ENCODE assay signal across 11 cellular contexts in the genomic region with DNA sequence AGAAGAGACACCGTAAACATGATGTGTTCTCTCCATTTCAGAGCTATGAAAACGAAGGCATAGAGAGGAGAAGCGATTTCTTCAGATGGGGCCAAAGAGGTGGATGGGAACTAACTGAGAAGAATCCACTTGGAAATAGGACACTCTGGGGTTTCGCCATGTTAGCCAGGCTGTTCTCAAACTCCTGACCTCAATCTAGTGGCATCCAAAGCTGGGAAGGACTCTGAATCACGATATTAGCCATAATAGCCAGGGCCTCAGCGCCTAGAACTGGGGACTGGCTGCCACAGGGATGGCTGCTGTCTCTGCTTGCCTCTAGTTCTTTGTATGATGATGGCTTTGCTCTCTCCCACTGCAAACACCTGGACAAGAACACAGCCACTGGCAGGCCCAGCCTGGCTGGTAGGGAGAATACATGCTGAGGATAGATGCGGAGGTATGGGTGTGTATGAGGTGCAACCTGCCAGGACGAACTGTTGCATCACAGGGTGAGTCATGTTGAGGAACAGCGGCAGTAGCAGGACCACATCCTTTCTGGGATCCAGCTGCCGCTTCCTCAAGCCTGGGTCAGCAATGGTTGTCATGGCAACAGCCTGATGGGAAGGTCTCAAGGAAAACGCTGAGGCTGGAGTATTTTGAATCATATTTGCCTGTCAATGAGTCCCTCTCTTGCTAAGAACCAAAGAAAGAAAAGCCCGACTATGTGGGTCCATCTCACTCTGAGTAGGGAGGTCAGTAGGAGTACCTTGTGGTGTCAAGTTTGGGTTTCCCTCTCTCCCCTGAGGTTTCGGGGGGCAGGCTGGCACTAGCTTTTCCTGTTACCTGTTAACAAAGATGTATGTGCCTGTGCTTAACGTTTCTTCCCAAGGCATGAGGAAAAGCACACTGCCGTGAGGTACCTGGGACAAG. TPM values are rescaled to one million over a fixed set of nuclear protein-coding genes. Genes with fewer than 3 reads are reported as not detected.
DNase-seq lines count a peak whose midpoint lies in the region; ATAC-seq, FAIRE-seq and TF ChIP-seq lines count a peak whose summit lies in the region.
"Had no signal": no experiment of that assay in that cellular context is flagged by ENCODE, and none has a peak within 500 bp of the region (broad histone marks: within the 10 kb centered on the region; RNA-seq: fewer than 3 reads in every experiment).

No MANE protein-coding gene starts in this region.

- H3K9me3 Mint-ChIP-seq in activated naive CD8-positive, alpha-beta T cell treated with anti-CD3 and anti-CD28 coated beads, Interleukin-2, amount 10 ng/mL, durations not matched to agents 7 days and 5 days = no peaks in the 10 kb centered on the region
- H3K9me3 Mint-ChIP-seq: CD8-positive, alpha-beta T cell; T-cell had no signal

- H3K36me3 Mint-ChIP-seq in activated naive CD8-positive, alpha-beta T cell treated with anti-CD3 and anti-CD28 coated beads, Interleukin-2, amount 10 ng/mL, durations not matched to agents 7 days and 5 days = no peaks in the 10 kb centered on the region
- H3K36me3 Mint-ChIP-seq: CD8-positive, alpha-beta T cell; T-cell had no signal

- DNase-seq in NCI-H82 (lab: John Stamatoyannopoulos, UW) = peak; percentile 6
- DNase-seq in NCI-H82 treated with DMSO at 0.1 percent for 48 hours (lab: John Stamatoyannopoulos, UW; ENCODE audit: unreplicated experiment) = no peak
- peak; percentile 56 for DNase-seq in NCI-H2227 treated with DMSO at 0.1 percent for 48 hours (lab: John Stamatoyannopoulos, UW)
- peak; percentile 51 for DNase-seq in activated naive CD8-positive, alpha-beta T cell treated with anti-CD3 and anti-CD28 coated beads, Interleukin-2, amount 10 ng/mL, durations not matched to agents 7 days and 5 days
- DNase-seq in kidney = peak; percentile 66
- peak; percentile 51 for DNase-seq in ureter (ENCODE audit: low spot score)
- no peak for DNase-seq in foreskin melanocyte

- H3K27me3 Mint-ChIP-seq in activated naive CD8-positive, alpha-beta T cell treated with anti-CD3 and anti-CD28 coated beads, Interleukin-2, amount 10 ng/mL, durations not matched to agents 7 days and 5 days = peaks cover 26% of the 10 kb centered on the region

- H3K27ac ChIP-seq in kidney (ENCODE audit: low read depth in 2 of 2, low read length in 2 of 2) = no peak overlapping the region

- H3K36me3 ChIP-seq in kidney (ENCODE audit: control insufficient read depth in 1 of 2, insufficient read depth in 2 of 2, low read length in 2 of 2) = no peaks in the 10 kb centered on the region

- no peak overlapping the region for H3K4me3 ChIP-seq in kidney (ENCODE audit: low read length in 2 of 2)

- H3K4me1 ChIP-seq in kidney (ENCODE audit: control insufficient read depth in 1 of 2, insufficient read depth in 1 of 2, low read depth in 1 of 2, low read length in 2 of 2) = no peaks in the 10 kb centered on the region

- no peak for TF ChIP-seq CTCF in kidney (IDR thresholded peaks at IDR 0.05; ENCODE audit: borderline replicate concordance, extremely low read depth, insufficient read depth)

- intact Hi-C loops in kidney (cut with DNase I) = no loop called here

- H3K9me3 ChIP-seq in kidney (ENCODE audit: control insufficient read depth in 1 of 2, low read length in 2 of 2) = no peaks in the 10 kb centered on the region

- H3K4me1 Mint-ChIP-seq in activated naive CD8-positive, alpha-beta T cell treated with anti-CD3 and anti-CD28 coated beads, Interleukin-2, amount 10 ng/mL, durations not matched to agents 7 days and 5 days = peaks cover 19% of the 10 kb centered on the region

- POLR2A ChIA-PET in activated naive CD8-positive, alpha-beta T cell treated with anti-CD3 and anti-CD28 coated beads, Interleukin-2, amount 10 ng/mL, durations not matched to agents 7 days and 5 days (lab: Charles Lee) = interaction anchor here (0.8 kb wide), 1 partner anchor 12 kb away, joined by 3 read pairs; no protein-coding TSS in a partner anchor

- H3K9ac ChIP-seq in kidney (ENCODE audit: low read length in 2 of 2) = no peak overlapping the region

- peak overlapping the region; percentile 47 for H3K27ac Mint-ChIP-seq in activated naive CD8-positive, alpha-beta T cell treated with anti-CD3 and anti-CD28 coated beads, Interleukin-2, amount 10 ng/mL, durations not matched to agents 7 days and 5 days
- H3K27ac Mint-ChIP-seq: CD8-positive, alpha-beta T cell; T-cell had no signal

- peak; percentile 93 for ATAC-seq in activated naive CD8-positive, alpha-beta T cell treated with anti-CD3 and anti-CD28 coated beads, Interleukin-2, amount 10 ng/mL, durations not matched to agents 7 days and 5 days (ENCODE audit: low read depth)
- ATAC-seq in GM21423 (IDR thresholded peaks at IDR 0.05; ENCODE audit: unreplicated experiment) = no peak
- ATAC-seq: CD8-positive, alpha-beta T cell had no signal

- no peak for FAIRE-seq in kidney (lab: Jason Lieb, UNC)

- peak overlapping the region; percentile 16 for H3K4me3 Mint-ChIP-seq in activated naive CD8-positive, alpha-beta T cell treated with anti-CD3 and anti-CD28 coated beads, Interleukin-2, amount 10 ng/mL, durations not matched to agents 7 days and 5 days
- H3K4me3 Mint-ChIP-seq: CD8-positive, alpha-beta T cell; T-cell had no signal

RNA-seq across cellular contexts. Expression of gene CCDC177, which starts 31.1 kb away (rescaled TPM):
- not detected for total RNA-seq in activated naive CD8-positive, alpha-beta T cell treated with anti-CD3 and anti-CD28 coated beads, Interleukin-2, amount 10 ng/mL, durations not matched to agents 7 days and 5 days
- total RNA-seq in kidney (not detected), ureter (not detected)
- polyA plus RNA-seq in kidney (ENCODE audit: insufficient read depth, low read depth, low replicate concordance) = not detected
- total RNA-seq: CD8-positive, alpha-beta T cell; liver; T-cell had no signal

RNA-seq across cellular contexts. Expression of gene PLEKHD1, which starts 59.1 kb away (rescaled TPM):
- under 1 TPM; 0.08 to 0.11 TPM for total RNA-seq in activated naive CD8-positive, alpha-beta T cell treated with anti-CD3 and anti-CD28 coated beads, Interleukin-2, amount 10 ng/mL, durations not matched to agents 7 days and 5 days
- total RNA-seq in kidney (0.25 TPM), ureter (0.10 TPM)
- polyA plus RNA-seq in kidney (ENCODE audit: insufficient read depth, low read depth, low replicate concordance) = 3.4 TPM

Comparison
In these comparisons a context has a peak if more than half of its experiments do, and no peak if none do; other contexts are left out.
1. DNase-seq: peak in NCI-H82 (single experiment), NCI-H2227 treated with DMSO at 0.1 percent for 48 hours (single experiment), activated naive CD8-positive, alpha-beta T cell treated with anti-CD3 and anti-CD28 coated beads, Interleukin-2, amount 10 ng/mL, durations not matched to agents 7 days and 5 days (single experiment), kidney (single experiment) and ureter (single experiment); none in NCI-H82 treated with DMSO at 0.1 percent for 48 hours (single experiment) and foreskin melanocyte (single experiment).